In genomic region chr11:114614127-114614720, GRCh38 we compare ENCODE assay signal across 1 cellular context.
TF ChIP-seq lines count a peak whose summit lies in the region.

No MANE protein-coding gene starts in this region.

TF ChIP-seq in GM12878, 131 proteins besides CTCF, POLR2A, EP300 and RAD21 (continued from another document):
- TF ChIP-seq CEBPZ (IDR thresholded peaks at IDR 0.05; ENCODE audit: low read depth, low read length) (no peak), RBBP5 (conservative IDR thresholded peaks at IDR 0.05) (no peak), YBX1 (IDR thresholded peaks at IDR 0.05) (0 out of 2 replicates have a peak, but pooled peaks have one; percentile 12), ZNF217 (IDR thresholded peaks at IDR 0.05) (peak; percentile 95), KLF5 (IDR thresholded peaks at IDR 0.05; ENCODE audit: partially characterized antibody) (no peak), STAT1 (conservative IDR thresholded peaks at IDR 0.05) (no peak), BACH1 (IDR thresholded peaks at IDR 0.05; ENCODE audit: borderline replicate concordance) (0 out of 2 replicates have a peak, but pooled peaks have one; percentile 15), ZBED1 (IDR thresholded peaks at IDR 0.05; ENCODE audit: borderline replicate concordance) (peak; percentile 42; the same call in 1 of the 2 replicates), MLLT1 (IDR thresholded peaks at IDR 0.05) (no peak), IKZF2 (IDR thresholded peaks at IDR 0.05) (no peak), USF2 (IDR thresholded peaks at IDR 0.05; ENCODE audit: borderline replicate concordance, low read depth, low read length) (no peak), NBN (IDR thresholded peaks at IDR 0.05) (no peak), NR2F1 (conservative IDR thresholded peaks at IDR 0.05) (peak; percentile 10; the same call in 1 of the 2 replicates), GABPA (IDR thresholded peaks at IDR 0.05; ENCODE audit: low read depth) (0 out of 2 replicates have a peak, but pooled peaks have one; percentile 19), TAF1 (IDR thresholded peaks at IDR 0.05; ENCODE audit: borderline replicate concordance, low read depth, low read length) (no peak), YY1 (IDR thresholded peaks at IDR 0.05; ENCODE audit: low read depth, low read length) (no peak), POU2F2 (IDR thresholded peaks at IDR 0.05; ENCODE audit: borderline replicate concordance, low read depth, low read length) (peak; percentile 64; the same call in 2 of the 3 replicates), BRCA1 (IDR thresholded peaks at IDR 0.05; ENCODE audit: low read depth, low read length) (no peak), PKNOX1 (IDR thresholded peaks at IDR 0.05) (no peak), POLR2AphosphoS5 (IDR thresholded peaks at IDR 0.05; ENCODE audit: low read length) (0 out of 2 replicates have a peak, but pooled peaks have one; percentile 29), MEF2B (IDR thresholded peaks at IDR 0.05; ENCODE audit: partially characterized antibody, poor library complexity, severe bottlenecking) (no peak), RELB (IDR thresholded peaks at IDR 0.05; ENCODE audit: low read depth) (0 out of 2 replicates have a peak, but pooled peaks have one; percentile 32), HDGF (IDR thresholded peaks at IDR 0.05) (no peak), IRF5 (IDR thresholded peaks at IDR 0.05; ENCODE audit: borderline replicate concordance) (no peak), E2F4 (IDR thresholded peaks at IDR 0.05; ENCODE audit: low read depth, low read length) (no peak), ZBTB33 (IDR thresholded peaks at IDR 0.05) (no peak), ZNF24 (IDR thresholded peaks at IDR 0.05) (peak; percentile 98), E4F1 (IDR thresholded peaks at IDR 0.05; ENCODE audit: borderline replicate concordance, partially characterized antibody) (no peak), SMAD1 (IDR thresholded peaks at IDR 0.05; ENCODE audit: low read depth, partially characterized antibody) (no peak), ESRRA (IDR thresholded peaks at IDR 0.05; ENCODE audit: low read length) (no peak), MTA2 (IDR thresholded peaks at IDR 0.05; ENCODE audit: low read depth) (no peak), CREB1 (IDR thresholded peaks at IDR 0.05; ENCODE audit: low read depth) (0 out of 2 replicates have a peak, but pooled peaks have one; percentile 32), RELA (IDR thresholded peaks at IDR 0.05; ENCODE audit: borderline replicate concordance, partially characterized antibody) (no peak), HDAC6 (IDR thresholded peaks at IDR 0.05; ENCODE audit: unreplicated experiment) (no peak), ATF2 (IDR thresholded peaks at IDR 0.05; ENCODE audit: low read length) (peak; percentile 50; the same call in 1 of the 2 replicates), PML (IDR thresholded peaks at IDR 0.05; ENCODE audit: low read length) (0 out of 2 replicates have a peak, but pooled peaks have one; percentile 31), CHD4 (IDR thresholded peaks at IDR 0.05) (no peak)
